12 cellular contexts compared by ENCODE assay signal in the genomic region with DNA sequence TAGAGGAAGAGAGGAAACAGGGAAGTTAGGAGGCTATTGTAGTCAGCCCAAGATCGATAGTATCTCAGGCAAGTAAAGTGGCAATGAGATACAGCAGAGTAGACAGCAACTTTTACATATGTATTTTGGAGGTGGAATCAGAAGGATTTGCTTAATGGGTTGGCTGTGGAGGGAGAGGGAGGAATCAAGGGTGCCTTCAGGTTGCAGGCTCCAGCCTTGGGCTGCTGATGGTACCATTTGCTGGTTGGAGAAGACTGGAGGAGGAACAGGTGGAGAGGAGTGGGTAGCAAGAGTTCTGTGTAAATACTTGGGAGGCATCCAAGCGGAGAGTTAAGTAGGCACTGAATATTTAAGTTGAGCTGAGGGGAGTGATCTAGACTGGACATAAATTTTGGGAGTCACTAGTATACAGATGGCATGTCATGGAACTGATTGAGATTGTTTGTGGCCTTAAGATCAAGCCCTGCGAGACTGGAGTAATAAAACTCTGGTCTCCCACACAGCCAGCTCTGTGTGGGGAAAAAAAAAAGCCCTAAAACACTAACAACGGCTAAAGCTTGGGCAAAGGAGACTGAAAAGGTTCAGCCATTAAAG. TPM values are rescaled to one million over a fixed set of nuclear protein-coding genes. Genes with fewer than 3 reads are reported as not detected.
A peak's percentile ranks its signal among the peaks of the same experiment; 100 is the strongest.
DNase-seq lines count a peak whose midpoint lies in the region; ATAC-seq and TF ChIP-seq lines count a peak whose summit lies in the region.
"Had no signal": no experiment of that assay in that cellular context is flagged by ENCODE, and none has a peak within 500 bp of the region (broad histone marks: within the 10 kb centered on the region; RNA-seq: fewer than 3 reads in every experiment).

No MANE protein-coding gene starts in this region.

- no peaks in the 10 kb centered on the region for H3K36me3 ChIP-seq in left ventricle myocardium inferior
- H3K36me3 ChIP-seq in heart left ventricle, result peaks cover 0 to 6% (median 0%) of the 10 kb centered on the region in 9 donors
- H3K36me3 ChIP-seq in lower lobe of right lung, result no peaks in the 10 kb centered on the region
- H3K36me3 ChIP-seq in uterus, result no peaks in the 10 kb centered on the region

- H3K4me3 ChIP-seq in left ventricle myocardium inferior (peak overlapping the region; percentile 96), heart left ventricle (peak overlapping the region in 4 of 12 donors; percentile 3 to 70 (median 46)), lower lobe of right lung (no peak overlapping the region), uterus (peak overlapping the region in 1 of 2 donors; percentile 87)

- H3K27me3 ChIP-seq in left ventricle myocardium inferior (ENCODE audit: low read depth) (no peaks in the 10 kb centered on the region), heart left ventricle (no peaks in the 10 kb centered on the region), lower lobe of right lung (ENCODE audit: low read depth) (no peaks in the 10 kb centered on the region), uterus (no peaks in the 10 kb centered on the region)

- ATAC-seq in heart left ventricle, result no peak
- ATAC-seq in lower lobe of right lung, result no peak
- no peak for ATAC-seq in GM19324 (IDR thresholded peaks at IDR 0.05; ENCODE audit: low FRiP score, unreplicated experiment)

- peak overlapping the region; percentile 100 for H3K27ac ChIP-seq in left ventricle myocardium inferior (replicated peaks)
- H3K27ac ChIP-seq in heart left ventricle, result peak overlapping the region in 5 of 12 donors; percentile 7 to 99 (median 44)
- H3K27ac ChIP-seq in lower lobe of right lung, result peak overlapping the region; percentile 0
- H3K27ac ChIP-seq in uterus, result peak overlapping the region; percentile 99 to 100
- H3K27ac ChIP-seq: C4-2B had no signal

- H3K9me3 ChIP-seq in left ventricle myocardium inferior (replicated peaks), result no peaks in the 10 kb centered on the region
- no peaks in the 10 kb centered on the region for H3K9me3 ChIP-seq in heart left ventricle
- H3K9me3 ChIP-seq in lower lobe of right lung, result no peaks in the 10 kb centered on the region
- no peaks in the 10 kb centered on the region for H3K9me3 ChIP-seq in uterus

- H3K4me1 ChIP-seq in left ventricle myocardium inferior (peaks cover 85% of the 10 kb centered on the region), heart left ventricle (peaks cover 3 to 69% (median 56%) of the 10 kb centered on the region in 12 donors), lower lobe of right lung (peaks cover 68% of the 10 kb centered on the region), uterus (peaks cover 9 to 11% of the 10 kb centered on the region in 2 donors)

- intact Hi-C loops in left ventricle myocardium inferior (cut with micrococcal nuclease), result no loop called here
- intact Hi-C loops in heart left ventricle (cut with DNase I), result loop anchor here in 1 of 10 donors (5.0 kb wide), 1 partner anchor 35 kb away; no protein-coding TSS in a partner anchor
- intact Hi-C loops in lower lobe of right lung (cut with DNase I), result no loop called here
- intact Hi-C loops in uterus (cut with DNase I; ENCODE audit: low total_unique reads), result no loop called here

- 48 to 64% (median 59%) methylated on average over 4 of the region's 4 CpGs for WGBS in heart left ventricle, 4 donors

- DNase-seq in left ventricle myocardium inferior, result no peak
- no peak for DNase-seq in heart left ventricle
- DNase-seq in NCI-H82 treated with DMSO at 0.1 percent for 48 hours (lab: John Stamatoyannopoulos, UW; ENCODE audit: unreplicated experiment), result peak; percentile 34
- DNase-seq in lower lobe of right lung, result no peak
- DNase-seq in uterus, result no peak
- no peak for DNase-seq in NCI-H146 treated with DMSO at 0.1 percent for 48 hours (lab: John Stamatoyannopoulos, UW; ENCODE audit: unreplicated experiment)
- no peak for DNase-seq in dermis blood vessel endothelial cell
- DNase-seq: activated naive CD8-positive, alpha-beta T cell treated with anti-CD3 and anti-CD28 coated beads for 36 hours; NCI-H1105; stimulated activated CD8-positive, alpha-beta memory T cell treated with anti-CD3 and anti-CD28 coated beads, Interleukin-4, amount 100 ng/mL, for 48 hours had no signal

- TF ChIP-seq CTCF in left ventricle myocardium inferior (IDR thresholded peaks at IDR 0.05; ENCODE audit: borderline replicate concordance) (no peak), heart left ventricle (IDR thresholded peaks at IDR 0.05) (no peak), lower lobe of right lung (IDR thresholded peaks at IDR 0.05) (no peak), uterus (IDR thresholded peaks at IDR 0.05) (no peak)

- no peak for TF ChIP-seq POLR2A in heart left ventricle (IDR thresholded peaks at IDR 0.05)
- TF ChIP-seq POLR2A in uterus (IDR thresholded peaks at IDR 0.05), result no peak

RNA-seq across cellular contexts. Expression of a gene that starts 5.3 kb away (rescaled TPM):
- 12.0 TPM for total RNA-seq in left ventricle myocardium inferior
- 10 to 100 TPM in 8 of 9 donors, 1 to 10 TPM in 1; 9.9 to 17.1 (median 13.3) TPM for total RNA-seq in heart left ventricle
- 1 to 10 TPM; 2.5 to 6.0 TPM for polyA plus RNA-seq in heart left ventricle
- 20.7 TPM for total RNA-seq in lower lobe of right lung
- 10 to 100 TPM in 3 of 4 donors, 1 to 10 TPM in 1; 7.4 to 35.3 (median 18.2) TPM for total RNA-seq in uterus
- 4.9 and 6.8 TPM in 2 replicates for total RNA-seq in dermis blood vessel endothelial cell

RNA-seq across cellular contexts. Expression of a gene that starts 41.2 kb away (rescaled TPM):
- 12.8 TPM for total RNA-seq in left ventricle myocardium inferior
- total RNA-seq in heart left ventricle, result 10 to 100 TPM; 10.4 to 21.7 (median 15.4) TPM
- polyA plus RNA-seq in heart left ventricle, result 10 to 100 TPM; 16.9 to 19.7 TPM
- total RNA-seq in lower lobe of right lung, result 19.3 TPM
- 10 to 100 TPM in 3 of 4 donors, 1 to 10 TPM in 1; 7.9 to 48.7 (median 14.6) TPM for total RNA-seq in uterus
- total RNA-seq in dermis blood vessel endothelial cell, result 41.9 and 53.4 TPM in 2 replicates
